Comparison of ENCODE assay signal across 11 cellular contexts in genomic region chr1:154759793-154760192, GRCh38.
DNase-seq lines count a peak whose midpoint lies in the region; ATAC-seq lines count a peak whose summit lies in the region.
"Had no signal": no experiment of that assay in that cellular context is flagged by ENCODE, and none has a peak within 500 bp of the region (broad histone marks: within the 10 kb centered on the region; RNA-seq: fewer than 3 reads in every experiment).

No MANE protein-coding gene starts in this region.

- H3K4me3 Mint-ChIP-seq in activated T-cell treated with anti-CD3 and anti-CD28 coated beads, Interleukin-2, amount 50 U/mL, for 4 hours: peak overlapping the region; percentile 59
- H3K4me3 Mint-ChIP-seq in CD4-positive, alpha-beta memory T cell: peak overlapping the region in 6 of 8 donors; percentile 44 to 77 (median 64)
- peak overlapping the region in 1 of 3 donors; percentile 62 for H3K4me3 Mint-ChIP-seq in T-cell
- peak overlapping the region in 9 of 10 donors; percentile 72 to 79 (median 75) for H3K4me3 Mint-ChIP-seq in naive thymus-derived CD4-positive, alpha-beta T cell

- no peaks in the 10 kb centered on the region for H3K9me3 Mint-ChIP-seq in activated T-cell treated with anti-CD3 and anti-CD28 coated beads, Interleukin-2, amount 50 U/mL, for 4 hours
- no peaks in the 10 kb centered on the region for H3K9me3 Mint-ChIP-seq in CD4-positive, alpha-beta memory T cell
- no peaks in the 10 kb centered on the region for H3K9me3 Mint-ChIP-seq in T-cell
- peaks cover 0 to 2% (median 0%) of the 10 kb centered on the region in 11 donors for H3K9me3 Mint-ChIP-seq in naive thymus-derived CD4-positive, alpha-beta T cell

- H3K4me1 ChIP-seq in CD4-positive, alpha-beta memory T cell (ENCODE audit: insufficient read depth, low read length): peaks cover 16% of the 10 kb centered on the region
- H3K4me1 ChIP-seq in naive thymus-derived CD4-positive, alpha-beta T cell (ENCODE audit: control insufficient read depth in 2 of 2, insufficient read depth in 2 of 2, low read length in 2 of 2): peaks cover 8 to 24% of the 10 kb centered on the region in 2 donors

- no peaks in the 10 kb centered on the region for H3K36me3 Mint-ChIP-seq in activated T-cell treated with anti-CD3 and anti-CD28 coated beads, Interleukin-2, amount 50 U/mL, for 4 hours (ENCODE audit: insufficient read depth)
- H3K36me3 Mint-ChIP-seq in CD4-positive, alpha-beta memory T cell: no peaks in the 10 kb centered on the region
- no peaks in the 10 kb centered on the region for H3K36me3 Mint-ChIP-seq in T-cell
- peaks cover 0 to 2% (median 0%) of the 10 kb centered on the region in 5 donors for H3K36me3 Mint-ChIP-seq in naive thymus-derived CD4-positive, alpha-beta T cell

- H3K36me3 ChIP-seq in CD4-positive, alpha-beta memory T cell (ENCODE audit: insufficient read depth, low read length): no peaks in the 10 kb centered on the region
- H3K36me3 ChIP-seq in naive thymus-derived CD4-positive, alpha-beta T cell (ENCODE audit: control insufficient read depth in 2 of 3, insufficient read depth in 3 of 3, low read length in 3 of 3): no peaks in the 10 kb centered on the region
- H3K36me3 ChIP-seq: thyroid gland had no signal

- H3K27ac Mint-ChIP-seq in CD4-positive, alpha-beta memory T cell: peak overlapping the region in 2 of 7 donors; percentile 65 to 70
- H3K27ac Mint-ChIP-seq in T-cell: peak overlapping the region; percentile 31 to 78
- H3K27ac Mint-ChIP-seq in naive thymus-derived CD4-positive, alpha-beta T cell: peak overlapping the region in 8 of 9 donors; percentile 32 to 97 (median 80)

- H3K4me3 ChIP-seq in CD4-positive, alpha-beta memory T cell (ENCODE audit: low read length in 2 of 2): no peak overlapping the region
- H3K4me3 ChIP-seq in naive thymus-derived CD4-positive, alpha-beta T cell (ENCODE audit: low read length): no peak overlapping the region

- no peak for DNase-seq in activated T-cell treated with anti-CD3 and anti-CD28 coated beads, Interleukin-2, amount 50 U/mL, for 4 hours
- DNase-seq in activated T-cell treated with anti-CD3 and anti-CD28 coated beads for 4 hours (no peak), T-cell (no peak), NOMO-1 treated with DMSO at 0.1 percent for 48 hours (lab: John Stamatoyannopoulos, UW; ENCODE audit: unreplicated experiment) (no peak), NCI-H2081 (lab: John Stamatoyannopoulos, UW) (no peak)
- no peak for DNase-seq in CD4-positive, alpha-beta memory T cell
- DNase-seq in naive thymus-derived CD4-positive, alpha-beta T cell: no peak
- DNase-seq in stimulated activated CD4-positive, alpha-beta T cell treated with anti-CD3 and anti-CD28 coated beads, Interleukin-4, amount 100 ng/mL, for 4 hours: no peak
- DNase-seq: NCI-H1105, occipital lobe had no signal

- H3K4me1 Mint-ChIP-seq in activated T-cell treated with anti-CD3 and anti-CD28 coated beads, Interleukin-2, amount 50 U/mL, for 4 hours (ENCODE audit: low read depth): peaks cover 50% of the 10 kb centered on the region
- peaks cover 9 to 19% (median 15%) of the 10 kb centered on the region in 4 donors for H3K4me1 Mint-ChIP-seq in CD4-positive, alpha-beta memory T cell
- peaks cover 37 to 41% (median 37%) of the 10 kb centered on the region in 3 donors for H3K4me1 Mint-ChIP-seq in T-cell
- peaks cover 25 to 54% (median 47%) of the 10 kb centered on the region in 7 donors for H3K4me1 Mint-ChIP-seq in naive thymus-derived CD4-positive, alpha-beta T cell

- no peaks in the 10 kb centered on the region for H3K27me3 ChIP-seq in CD4-positive, alpha-beta memory T cell (ENCODE audit: insufficient read depth, low read length)
- H3K27me3 ChIP-seq in naive thymus-derived CD4-positive, alpha-beta T cell (ENCODE audit: control insufficient read depth in 2 of 2, insufficient read depth in 2 of 2, low read length in 2 of 2): peaks cover 0 to 8% of the 10 kb centered on the region in 2 donors
- H3K27me3 ChIP-seq: thyroid gland had no signal

- ATAC-seq in activated T-cell treated with anti-CD3 and anti-CD28 coated beads, Interleukin-2, amount 50 U/mL, for 4 hours: no peak
- ATAC-seq in T-cell (replicated peaks in 1 of 4): no peak
- no peak for ATAC-seq in naive thymus-derived CD4-positive, alpha-beta T cell

- CTCF ChIA-PET in CD4-positive, alpha-beta memory T cell (lab: Charles Lee; ENCODE audit: partially characterized antibody): interaction anchor here (0.7 to 4.9 kb wide), 23 partner anchors 9 to 292 kb away, joined by 3 to 56 read pairs (median 5); partner anchors contain the start of gene PMVK
- CTCF ChIA-PET in T-cell (lab: Charles Lee): interaction anchor here (0.6 to 3.7 kb wide), 8 partner anchors 12 to 750 kb away, joined by 3 to 19 read pairs (median 4); no protein-coding TSS in a partner anchor
- CTCF ChIA-PET in naive thymus-derived CD4-positive, alpha-beta T cell (lab: Charles Lee): interaction anchor here (0.6 to 4.5 kb wide), 15 partner anchors 9 to 501 kb away, joined by 3 to 27 read pairs (median 7); no protein-coding TSS in a partner anchor

- intact Hi-C loops in CD4-positive, alpha-beta memory T cell (cut with micrococcal nuclease): loop anchor here (1.0 to 10.0 kb wide), 5 partner anchors 32 to 305 kb away; partner anchors contain the start of gene EFNA4
- intact Hi-C loops in naive thymus-derived CD4-positive, alpha-beta T cell (cut with micrococcal nuclease): loop anchor here (1.0 to 5.0 kb wide), 9 partner anchors 11 to 280 kb away; partner anchors contain the start of genes ADAR (in 1 of the 2), KCNN3 (in 1 of the 2) and PMVK (in 1 of the 2)

- H3K9me3 ChIP-seq in CD4-positive, alpha-beta memory T cell (ENCODE audit: control insufficient read depth in 1 of 2, low read length in 2 of 2): no peaks in the 10 kb centered on the region
- H3K9me3 ChIP-seq in naive thymus-derived CD4-positive, alpha-beta T cell (ENCODE audit: control insufficient read depth in 2 of 3, low read length in 3 of 3): no peaks in the 10 kb centered on the region
- H3K9me3 ChIP-seq: thyroid gland had no signal

- peaks cover 10% of the 10 kb centered on the region for H3K27me3 Mint-ChIP-seq in activated T-cell treated with anti-CD3 and anti-CD28 coated beads, Interleukin-2, amount 50 U/mL, for 4 hours (ENCODE audit: low read depth)
- H3K27me3 Mint-ChIP-seq in CD4-positive, alpha-beta memory T cell: peaks cover 1 to 7% of the 10 kb centered on the region in 2 donors
- H3K27me3 Mint-ChIP-seq in T-cell: peaks cover 0 to 13% of the 10 kb centered on the region in 2 donors
- H3K27me3 Mint-ChIP-seq in naive thymus-derived CD4-positive, alpha-beta T cell: peaks cover 0 to 21% (median 0%) of the 10 kb centered on the region in 5 donors

- POLR2A ChIA-PET in CD4-positive, alpha-beta memory T cell (lab: Charles Lee; ENCODE audit: partially characterized antibody): interaction anchor here (1.0 to 2.1 kb wide), 4 partner anchors 12 to 200 kb away, joined by 3 to 9 read pairs (median 5); no protein-coding TSS in a partner anchor
- POLR2A ChIA-PET in T-cell (lab: Charles Lee): no interaction called here
- POLR2A ChIA-PET in naive thymus-derived CD4-positive, alpha-beta T cell (lab: Charles Lee): interaction anchor here (0.6 to 2.0 kb wide), 5 partner anchors 9 to 241 kb away, joined by 3 to 7 read pairs (median 4); no protein-coding TSS in a partner anchor

- H3K27ac ChIP-seq in CD4-positive, alpha-beta memory T cell (ENCODE audit: low read depth, low read length): no peak overlapping the region
- H3K27ac ChIP-seq in naive thymus-derived CD4-positive, alpha-beta T cell (ENCODE audit: low read depth, low read length): no peak overlapping the region
- H3K27ac ChIP-seq: thyroid gland had no signal

Comparison
In these comparisons a context has a peak if more than half of its experiments do, and no peak if none do; other contexts are left out.
1. POLR2A ChIA-PET loops: an anchor here in CD4-positive, alpha-beta memory T cell (1.0 to 2.1 kb wide) and naive thymus-derived CD4-positive, alpha-beta T cell (0.6 to 2.0 kb wide); none called in T-cell.